Comparison of ENCODE assay signal across 8 cellular contexts in genomic region chr10:45803611-45804010, GRCh38. TPM values are rescaled to one million over a fixed set of nuclear protein-coding genes. Genes with fewer than 3 reads are reported as not detected.
A peak's percentile ranks its signal among the peaks of the same experiment; 100 is the strongest.
DNase-seq lines count a peak whose midpoint lies in the region; ATAC-seq and TF ChIP-seq lines count a peak whose summit lies in the region.
"Not testable (repeated sequence)": the region's sequence is repeated elsewhere in the genome, so short reads cannot be mapped to it uniquely, and the experiment has no call there.

No MANE protein-coding gene starts in this region.

- intact Hi-C loops in Calu3 (cut with micrococcal nuclease; ENCODE audit: unreplicated experiment); HCT116 (cut with micrococcal nuclease): not testable (repeated sequence)

- not testable (repeated sequence) for H3K27ac ChIP-seq in HCT116 (ENCODE audit: low read depth, low read length); fibroblast of lung (ENCODE audit: insufficient read depth, low read length)

- POLR2A ChIA-PET in HCT116 (lab: Charles Lee) = not testable (repeated sequence)

- TF ChIP-seq RAD21 in HCT116 (IDR thresholded peaks at IDR 0.05; ENCODE audit: low read depth) = not testable (repeated sequence)

- not testable (repeated sequence) for H3K36me3 Mint-ChIP-seq in Calu3 (ENCODE audit: insufficient read depth, unreplicated experiment)

- ATAC-seq in HCT116 (peak; percentile 67), SK-N-SH treated with all-trans-retinoic acid at 6 μM for 48 hours (peak; percentile 27)

- H3K9ac ChIP-seq in HCT116 (ENCODE audit: low read length); fibroblast of lung (ENCODE audit: insufficient read depth, low read length): not testable (repeated sequence)

- H3K27me3 ChIP-seq in HCT116 (ENCODE audit: insufficient read depth, low read length); MG63; fibroblast of lung (ENCODE audit: control insufficient read depth, insufficient read depth, low read length): not testable (repeated sequence)

- H3K9me2 ChIP-seq in HCT116 (ENCODE audit: insufficient read depth) = not testable (repeated sequence)

- H3K9me3 Mint-ChIP-seq in Calu3 (ENCODE audit: low read depth, unreplicated experiment) = not testable (repeated sequence)

- not testable (repeated sequence) for TF ChIP-seq CTCF in Calu3 (IDR thresholded peaks at IDR 0.05; ENCODE audit: unreplicated experiment); HCT116 (IDR thresholded peaks at IDR 0.05 in 2 of 3, conservative IDR thresholded peaks at IDR 0.05 in 1 of 3; ENCODE audit: borderline replicate concordance in 1 of 3, insufficient read depth in 1 of 3, low read depth in 2 of 3, low read length in 2 of 3); astrocyte of the spinal cord (IDR thresholded peaks at IDR 0.05; ENCODE audit: low read depth, low read length); fibroblast of lung (conservative IDR thresholded peaks at IDR 0.05 in 1 of 2, IDR thresholded peaks at IDR 0.05 in 1 of 2; ENCODE audit: low read depth in 1 of 2, low read length in 2 of 2); retinal pigment epithelial cell (conservative IDR thresholded peaks at IDR 0.05; ENCODE audit: low read depth, low read length)

- not testable (repeated sequence) for BruUV-seq in Calu3 (replicated peaks; lab: Mats Ljungman, UMichigan); HCT116 (replicated peaks; lab: Mats Ljungman, UMichigan)

- not testable (repeated sequence) for H3K27ac Mint-ChIP-seq in Calu3 (ENCODE audit: unreplicated experiment)

- not testable (repeated sequence) for H3K4me1 Mint-ChIP-seq in Calu3 (ENCODE audit: low read depth, unreplicated experiment)

- not testable (repeated sequence) for H3K4me3 ChIP-seq in HCT116 (replicated peaks in 1 of 2; ENCODE audit: low read depth in 1 of 2, low read length in 2 of 2); MG63; astrocyte of the spinal cord (ENCODE audit: low read depth, low read length); fibroblast of lung (replicated peaks in 1 of 4; ENCODE audit: control extremely low read depth in 1 of 4, insufficient read depth in 1 of 4, low read depth in 3 of 4, low read length in 4 of 4); retinal pigment epithelial cell (ENCODE audit: low read length)

- H3K36me3 ChIP-seq in HCT116 (ENCODE audit: control insufficient read depth in 1 of 2, insufficient read depth in 2 of 2, low read length in 2 of 2); MG63; fibroblast of lung (ENCODE audit: control insufficient read depth, insufficient read depth, low read length): not testable (repeated sequence)

- peak; percentile 68 for DNase-seq in Calu3
- not testable (repeated sequence) for DNase-seq in HCT116 (ENCODE audit: low read depth, low spot score)
- DNase-seq in MG63 = peak; percentile 33
- peak; percentile 62 for DNase-seq in astrocyte of the spinal cord (ENCODE audit: low read depth, low spot score)
- peak; percentile 21 to 51 for DNase-seq in fibroblast of lung (ENCODE audit: low read depth in 2 of 2)
- peak; percentile 82 for DNase-seq in kidney tubule cell (ENCODE audit: low spot score)
- peak; percentile 24 for DNase-seq in retinal pigment epithelial cell (ENCODE audit: low read depth)

- H3K4me1 ChIP-seq in HCT116 (ENCODE audit: control insufficient read depth in 1 of 2, insufficient read depth in 2 of 2, low read length in 2 of 2); fibroblast of lung (ENCODE audit: control insufficient read depth, extremely low read depth, insufficient read depth, low read length): not testable (repeated sequence)

- not testable (repeated sequence) for H3K4me2 ChIP-seq in HCT116 (ENCODE audit: low read length); fibroblast of lung (ENCODE audit: extremely low read depth, insufficient read depth, low read length)

- not testable (repeated sequence) for H3K79me2 ChIP-seq in HCT116 (ENCODE audit: insufficient read depth, low read length); fibroblast of lung (ENCODE audit: control insufficient read depth, insufficient read depth, low read length)

- CTCF ChIA-PET in Calu3 (lab: Charles Lee); HCT116 (lab: Charles Lee): not testable (repeated sequence)

- not testable (repeated sequence) for H3K9me3 ChIP-seq in HCT116 (ENCODE audit: control insufficient read depth in 1 of 2, insufficient read depth in 1 of 2, low read depth in 1 of 2, low read length in 2 of 2); MG63; fibroblast of lung (ENCODE audit: control insufficient read depth, insufficient read depth, low read depth, low read length)

- in situ Hi-C loops in astrocyte of the spinal cord (cut with HindIII; ENCODE audit: low sequenced_read_pairs) = not testable (repeated sequence)

- RAD21 ChIA-PET in HCT116 (lab: Charles Lee; ENCODE audit: low non-redundant PET in 1 of 2, low total read pairs in 2 of 2, uncharacterized antibody in 2 of 2, unreplicated experiment in 2 of 2) = not testable (repeated sequence)

- not testable (repeated sequence) for H4K20me1 ChIP-seq in HCT116 (ENCODE audit: insufficient read depth); fibroblast of lung (ENCODE audit: control insufficient read depth, extremely low read depth, insufficient read depth, low read length)

- H3K27me3 Mint-ChIP-seq in Calu3 (ENCODE audit: unreplicated experiment) = peaks cover 56% of the 10 kb centered on the region

- TF ChIP-seq POLR2A in HCT116 (IDR thresholded peaks at IDR 0.05; ENCODE audit: borderline replicate concordance, extremely low read depth, insufficient read depth, insufficient read length) = not testable (repeated sequence)

- H3K4me3 Mint-ChIP-seq in Calu3 (ENCODE audit: low read depth, unreplicated experiment) = not testable (repeated sequence)

- H2AFZ ChIP-seq in HCT116 (ENCODE audit: low read depth, low read length, poor library complexity, severe bottlenecking); fibroblast of lung (ENCODE audit: low read length): not testable (repeated sequence)

RNA-seq across cellular contexts. Expression of gene AGAP4, which starts 43.7 kb away (rescaled TPM):
- total RNA-seq in Calu3 (2022) (31.4 and 33.3 TPM in 2 replicates), HCT116 (2021; ENCODE audit: unreplicated experiment) (14.9 TPM), fibroblast of lung (1.8 and 3.3 TPM in 2 replicates)
- 10.1 and 11.6 TPM in 2 replicates for polyA plus RNA-seq in HCT116 (2012)
- 0.76 and 2.2 TPM in 2 replicates for total RNA-seq in MG63 (2014; rRNA removed; shearing (Covaris generic); ENCODE audit: low replicate concordance)
- 3.7 and 8.1 TPM in 2 replicates for polyA plus RNA-seq in fibroblast of lung
- polyA plus RNA-seq in fibroblast of lung (2012) = 3.0 and 3.5 TPM in 2 replicates
- 0.79 TPM in 1 of 2 replicates, not detected in the other for polyA minus RNA-seq in fibroblast of lung (ENCODE audit: low replicate concordance)
